ENCODE assay signal across 24 cellular contexts in the genomic region with DNA sequence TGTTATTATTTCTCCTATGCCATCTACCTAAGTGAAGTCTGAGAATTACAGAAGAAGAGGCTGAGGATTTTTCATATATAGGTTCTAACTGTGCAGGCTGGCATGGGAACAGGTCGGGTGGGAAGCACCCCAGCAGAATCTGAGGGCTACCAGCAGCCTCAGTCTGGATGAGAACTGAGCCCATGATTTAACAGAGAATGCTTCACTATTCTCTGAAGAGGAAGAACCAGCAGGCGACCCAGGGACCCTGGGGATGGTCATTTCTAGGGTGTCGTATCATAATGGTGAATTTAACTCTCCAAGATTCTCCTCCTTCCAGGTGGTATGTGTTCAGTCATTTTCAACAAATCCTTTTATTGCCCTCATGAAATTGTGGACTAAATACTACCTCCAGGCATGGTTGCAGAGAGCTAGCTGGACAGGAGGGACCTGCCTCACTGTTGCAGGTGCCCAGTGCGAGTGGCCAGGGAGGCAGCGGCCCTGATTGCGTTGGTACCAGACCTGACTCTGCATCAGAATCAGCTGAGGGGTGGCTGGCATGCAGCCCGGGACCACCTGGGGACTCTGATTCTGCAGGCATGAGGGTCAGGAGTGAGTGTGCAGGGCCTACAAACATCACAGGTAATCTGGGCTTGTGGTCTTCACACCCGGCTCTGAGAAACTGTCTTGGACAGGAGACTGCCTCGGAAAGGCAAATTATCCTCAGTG.
"Had no signal": no experiment of that assay in that cellular context is flagged by ENCODE, and none has a peak within 500 bp of the region (broad histone marks: within the 10 kb centered on the region; RNA-seq: fewer than 3 reads in every experiment).

No MANE protein-coding gene starts in this region.

- H3K4me1 ChIP-seq: foreskin keratinocyte had no signal

- ATAC-seq: activated CD4-positive, CD25-positive, alpha-beta regulatory T cell treated with anti-CD3 and anti-CD28 coated beads, Interleukin-2, amount 50 U/mL, for 24 hours; esophagus mucosa; natural killer cell; sciatic nerve; stimulated activated effector memory CD8-positive, alpha-beta T cell treated with anti-CD3 and anti-CD28 coated beads, Interleukin-12 subunit alpha, Interleukin-12 subunit beta, amount 100 ng/mL, for 72 hours had no signal

- H3K4me3 ChIP-seq: heart right ventricle, ovary, thoracic aorta had no signal

- H3K27ac Mint-ChIP-seq: activated naive CD4-positive, alpha-beta T cell treated with anti-CD3 and anti-CD28 coated beads, Interleukin-2, amount 10 ng/mL, durations not matched to agents 7 days and 5 days; activated naive CD8-positive, alpha-beta T cell treated with anti-CD3 and anti-CD28 coated beads, Interleukin-2, amount 10 ng/mL, durations not matched to agents 7 days and 5 days; activated T-helper 1 cell treated with anti-CD3 and anti-CD28 coated beads, Interleukin-12 subunit alpha, Interleukin-12 subunit beta, Interleukin-2, Interleukin-4 antibody, amounts not matched to agents 30 ng/mL and 10 ng/mL and 1 ng/mL, durations not matched to agents 14 hours and 24 hours and 36 hours; memory B cell; natural killer cell; progenitor cell of endocrine pancreas; stimulated activated effector memory CD8-positive, alpha-beta T cell treated with anti-CD3 and anti-CD28 coated beads, Interleukin-12 subunit alpha, Interleukin-12 subunit beta, amount 100 ng/mL, for 72 hours; stimulated activated naive CD8-positive, alpha-beta T cell treated with anti-CD3 and anti-CD28 coated beads, Interleukin-15, Interleukin-2, amounts not matched to agents 100 ng/mL and 50 ng/mL, for 24 hours had no signal

- H3K9me3 Mint-ChIP-seq: activated naive CD4-positive, alpha-beta T cell treated with anti-CD3 and anti-CD28 coated beads, Interleukin-2, amount 10 ng/mL, durations not matched to agents 7 days and 5 days; activated naive CD8-positive, alpha-beta T cell treated with anti-CD3 and anti-CD28 coated beads, Interleukin-2, amount 10 ng/mL, durations not matched to agents 7 days and 5 days; activated T-helper 1 cell treated with anti-CD3 and anti-CD28 coated beads, Interleukin-12 subunit alpha, Interleukin-12 subunit beta, Interleukin-2, Interleukin-4 antibody, amounts not matched to agents 30 ng/mL and 10 ng/mL and 1 ng/mL, durations not matched to agents 14 hours and 24 hours and 36 hours; natural killer cell; stimulated activated effector memory CD8-positive, alpha-beta T cell treated with anti-CD3 and anti-CD28 coated beads, Interleukin-12 subunit alpha, Interleukin-12 subunit beta, amount 100 ng/mL, for 72 hours; stimulated activated naive CD8-positive, alpha-beta T cell treated with anti-CD3 and anti-CD28 coated beads, Interleukin-15, Interleukin-2, amounts not matched to agents 100 ng/mL and 50 ng/mL, for 24 hours had no signal

- H3K36me3 ChIP-seq: heart right ventricle, ovary, thoracic aorta, WERI-Rb-1 had no signal

- H3K4me1 Mint-ChIP-seq: activated naive CD4-positive, alpha-beta T cell treated with anti-CD3 and anti-CD28 coated beads, Interleukin-2, amount 10 ng/mL, durations not matched to agents 7 days and 5 days; memory B cell; stimulated activated effector memory CD8-positive, alpha-beta T cell treated with anti-CD3 and anti-CD28 coated beads, Interleukin-12 subunit alpha, Interleukin-12 subunit beta, amount 100 ng/mL, for 72 hours had no signal

- H3K27me3 ChIP-seq: foreskin keratinocyte, heart right ventricle, ovary had no signal

- H3K36me3 Mint-ChIP-seq: activated naive CD4-positive, alpha-beta T cell treated with anti-CD3 and anti-CD28 coated beads, Interleukin-2, amount 10 ng/mL, durations not matched to agents 7 days and 5 days; activated naive CD8-positive, alpha-beta T cell treated with anti-CD3 and anti-CD28 coated beads, Interleukin-2, amount 10 ng/mL, durations not matched to agents 7 days and 5 days; memory B cell; natural killer cell; stimulated activated effector memory CD8-positive, alpha-beta T cell treated with anti-CD3 and anti-CD28 coated beads, Interleukin-12 subunit alpha, Interleukin-12 subunit beta, amount 100 ng/mL, for 72 hours had no signal

- H3K27ac ChIP-seq: foreskin keratinocyte, heart right ventricle, ovary, thoracic aorta, WERI-Rb-1 had no signal

- H3K4me3 Mint-ChIP-seq: activated naive CD4-positive, alpha-beta T cell treated with anti-CD3 and anti-CD28 coated beads, Interleukin-2, amount 10 ng/mL, durations not matched to agents 7 days and 5 days; activated naive CD8-positive, alpha-beta T cell treated with anti-CD3 and anti-CD28 coated beads, Interleukin-2, amount 10 ng/mL, durations not matched to agents 7 days and 5 days; activated T-helper 1 cell treated with anti-CD3 and anti-CD28 coated beads, Interleukin-12 subunit alpha, Interleukin-12 subunit beta, Interleukin-2, Interleukin-4 antibody, amounts not matched to agents 30 ng/mL and 10 ng/mL and 1 ng/mL, durations not matched to agents 14 hours and 24 hours and 36 hours; memory B cell; natural killer cell; stimulated activated effector memory CD8-positive, alpha-beta T cell treated with anti-CD3 and anti-CD28 coated beads, Interleukin-12 subunit alpha, Interleukin-12 subunit beta, amount 100 ng/mL, for 72 hours; stimulated activated naive CD8-positive, alpha-beta T cell treated with anti-CD3 and anti-CD28 coated beads, Interleukin-15, Interleukin-2, amounts not matched to agents 100 ng/mL and 50 ng/mL, for 24 hours had no signal

- H3K27me3 Mint-ChIP-seq: activated naive CD8-positive, alpha-beta T cell treated with anti-CD3 and anti-CD28 coated beads, Interleukin-2, amount 10 ng/mL, durations not matched to agents 7 days and 5 days; stimulated activated naive CD8-positive, alpha-beta T cell treated with anti-CD3 and anti-CD28 coated beads, Interleukin-15, Interleukin-2, amounts not matched to agents 100 ng/mL and 50 ng/mL, for 24 hours had no signal

- DNase-seq: activated CD4-positive, alpha-beta T cell treated with anti-CD3 and anti-CD28 coated beads for 48 hours; activated CD4-positive, alpha-beta T cell treated with anti-CD3 and anti-CD28 coated beads, Interleukin-2, amount 50 U/mL, for 48 hours; activated CD8-positive, alpha-beta memory T cell treated with anti-CD3 and anti-CD28 coated beads for 24 hours; activated CD8-positive, alpha-beta memory T cell treated with anti-CD3 and anti-CD28 coated beads, Interleukin-2, amount 50 U/mL, for 4 hours; activated effector memory CD4-positive, alpha-beta T cell treated with anti-CD3 and anti-CD28 coated beads, Interleukin-2, amount 50 U/mL, for 16 hours; activated naive CD4-positive, alpha-beta T cell treated with anti-CD3 and anti-CD28 coated beads, Interleukin-2, amount 10 ng/mL, durations not matched to agents 7 days and 5 days; activated naive CD8-positive, alpha-beta T cell treated with anti-CD3 and anti-CD28 coated beads, Interleukin-2, amount 10 ng/mL, durations not matched to agents 7 days and 5 days; activated T-cell treated with anti-CD3 and anti-CD28 coated beads, Interleukin-2, amount 50 U/mL, for 1 hour; heart right ventricle; natural killer cell; ovary; small intestine; stimulated activated CD4-positive, alpha-beta T cell treated with anti-CD3 and anti-CD28 coated beads, Interleukin-4, amount 100 ng/mL, for 24 hours; WERI-Rb-1 had no signal

- H3K9me3 ChIP-seq: ovary, thoracic aorta had no signal
